12 cellular contexts compared by ENCODE assay signal in genomic region chr3:172102883-172103310, GRCh38.
DNase-seq lines count a peak whose midpoint lies in the region; ATAC-seq and TF ChIP-seq lines count a peak whose summit lies in the region.
"Had no signal": no experiment of that assay in that cellular context is flagged by ENCODE, and none has a peak within 500 bp of the region (broad histone marks: within the 10 kb centered on the region; RNA-seq: fewer than 3 reads in every experiment).

No MANE protein-coding gene starts in this region.

- H3K9me3 Mint-ChIP-seq in activated naive CD4-positive, alpha-beta T cell treated with anti-CD3 and anti-CD28 coated beads for 36 hours: no peaks in the 10 kb centered on the region
- H3K9me3 Mint-ChIP-seq in activated CD8-positive, alpha-beta T cell treated with anti-CD3 and anti-CD28 coated beads for 36 hours: no peaks in the 10 kb centered on the region

- H3K36me3 ChIP-seq in left lung: no peaks in the 10 kb centered on the region
- H3K36me3 ChIP-seq in thyroid gland: no peaks in the 10 kb centered on the region

- H3K27ac ChIP-seq in left lung (peak overlapping the region; percentile 56 to 71), thyroid gland (peak overlapping the region; percentile 43 to 84 (median 80)), dorsolateral prefrontal cortex (no peak overlapping the region)
- H3K27ac ChIP-seq: testis had no signal

- H3K27ac Mint-ChIP-seq in activated naive CD4-positive, alpha-beta T cell treated with anti-CD3 and anti-CD28 coated beads for 36 hours: no peak overlapping the region
- peak overlapping the region; percentile 69 for H3K27ac Mint-ChIP-seq in activated CD8-positive, alpha-beta T cell treated with anti-CD3 and anti-CD28 coated beads for 36 hours

- H3K4me3 Mint-ChIP-seq in activated naive CD4-positive, alpha-beta T cell treated with anti-CD3 and anti-CD28 coated beads for 36 hours: peak overlapping the region; percentile 30
- H3K4me3 Mint-ChIP-seq in activated CD8-positive, alpha-beta T cell treated with anti-CD3 and anti-CD28 coated beads for 36 hours: peak overlapping the region; percentile 44

- no peaks in the 10 kb centered on the region for H3K27me3 Mint-ChIP-seq in activated naive CD4-positive, alpha-beta T cell treated with anti-CD3 and anti-CD28 coated beads for 36 hours (ENCODE audit: low read depth)
- H3K27me3 Mint-ChIP-seq in activated CD8-positive, alpha-beta T cell treated with anti-CD3 and anti-CD28 coated beads for 36 hours: peaks cover 1% of the 10 kb centered on the region

- H3K9me3 ChIP-seq in left lung: no peaks in the 10 kb centered on the region
- H3K9me3 ChIP-seq in thyroid gland: no peaks in the 10 kb centered on the region
- H3K9me3 ChIP-seq: testis had no signal

- POLR2A ChIA-PET in activated CD8-positive, alpha-beta T cell treated with anti-CD3 and anti-CD28 coated beads for 36 hours (lab: Charles Lee): no interaction called here

- peaks cover 2% of the 10 kb centered on the region for H3K36me3 Mint-ChIP-seq in activated naive CD4-positive, alpha-beta T cell treated with anti-CD3 and anti-CD28 coated beads for 36 hours (ENCODE audit: low read depth)
- peaks cover 4% of the 10 kb centered on the region for H3K36me3 Mint-ChIP-seq in activated CD8-positive, alpha-beta T cell treated with anti-CD3 and anti-CD28 coated beads for 36 hours (ENCODE audit: low read depth)

- H3K27me3 ChIP-seq in left lung (no peaks in the 10 kb centered on the region), thyroid gland (no peaks in the 10 kb centered on the region), dorsolateral prefrontal cortex (no peaks in the 10 kb centered on the region)
- H3K27me3 ChIP-seq: testis had no signal

- H3K4me1 Mint-ChIP-seq in activated naive CD4-positive, alpha-beta T cell treated with anti-CD3 and anti-CD28 coated beads for 36 hours (ENCODE audit: low read depth): peaks cover 78% of the 10 kb centered on the region
- H3K4me1 Mint-ChIP-seq in activated CD8-positive, alpha-beta T cell treated with anti-CD3 and anti-CD28 coated beads for 36 hours (ENCODE audit: low read depth): peaks cover 77% of the 10 kb centered on the region

- intact Hi-C loops in activated naive CD4-positive, alpha-beta T cell treated with anti-CD3 and anti-CD28 coated beads for 36 hours (cut with micrococcal nuclease): loop anchor here (10.0 kb wide), 2 partner anchors 818 to 928 kb away; no protein-coding TSS in a partner anchor
- intact Hi-C loops in activated CD8-positive, alpha-beta T cell treated with anti-CD3 and anti-CD28 coated beads for 36 hours (cut with micrococcal nuclease): no loop called here
- intact Hi-C loops in left lung (cut with DNase I) (no loop called here), thyroid gland (cut with DNase I) (no loop called here), dorsolateral prefrontal cortex (cut with DNase I) (no loop called here)

- CTCF ChIA-PET in activated naive CD4-positive, alpha-beta T cell treated with anti-CD3 and anti-CD28 coated beads for 36 hours (lab: Charles Lee): interaction anchor here (1.6 kb wide), 1 partner anchor 229 kb away, joined by 4 read pairs; no protein-coding TSS in a partner anchor
- CTCF ChIA-PET in activated CD8-positive, alpha-beta T cell treated with anti-CD3 and anti-CD28 coated beads for 36 hours (lab: Charles Lee): interaction anchor here (0.7 to 2.5 kb wide), 3 partner anchors 56 to 229 kb away, joined by 3 to 7 read pairs (median 3); no protein-coding TSS in a partner anchor

- ATAC-seq in activated CD8-positive, alpha-beta T cell treated with anti-CD3 and anti-CD28 coated beads for 36 hours: no peak
- peak; percentile 17 for ATAC-seq in left lung
- ATAC-seq in HG03432 (IDR thresholded peaks at IDR 0.05; ENCODE audit: unreplicated experiment): no peak

- H3K4me1 ChIP-seq in left lung (peaks cover 52 to 96% of the 10 kb centered on the region in 2 donors), thyroid gland (peaks cover 68 to 80% of the 10 kb centered on the region in 2 donors)

- no peak for TF ChIP-seq CTCF in activated CD8-positive, alpha-beta T cell treated with anti-CD3 and anti-CD28 coated beads for 36 hours (IDR thresholded peaks at IDR 0.05)
- TF ChIP-seq CTCF in left lung (IDR thresholded peaks at IDR 0.05): no peak
- no peak for TF ChIP-seq CTCF in thyroid gland (IDR thresholded peaks at IDR 0.05)
- TF ChIP-seq CTCF in dorsolateral prefrontal cortex (IDR thresholded peaks at IDR 0.05 in 54 of 56, conservative IDR thresholded peaks at IDR 0.05 in 2 of 56; ENCODE audit: low read depth in 1 of 56, partially characterized antibody in 56 of 56): no peak

- no peak for DNase-seq in activated naive CD4-positive, alpha-beta T cell treated with anti-CD3 and anti-CD28 coated beads for 36 hours
- no peak for DNase-seq in activated naive CD4-positive, alpha-beta T cell treated with Interleukin-2 at 50 U/mL for 16 hours
- DNase-seq in activated CD8-positive, alpha-beta T cell treated with anti-CD3 and anti-CD28 coated beads for 36 hours: no peak
- DNase-seq in left lung: no peak
- no peak for DNase-seq in thyroid gland
- no peak for DNase-seq in dorsolateral prefrontal cortex
- no peak for DNase-seq in middle frontal gyrus (ENCODE audit: extremely low spot score, low spot score)
- DNase-seq: hypothalamus; NCI-H1048; stimulated activated CD4-positive, alpha-beta T cell treated with anti-CD3 and anti-CD28 coated beads, Interleukin-2, amount 100 ng/mL, for 48 hours; testis had no signal

- 60 to 63% methylated on average over 3 of the region's 3 CpGs for WGBS in thyroid gland, 2 donors

- TF ChIP-seq POLR2A in thyroid gland (IDR thresholded peaks at IDR 0.05): no peak

- H3K4me3 ChIP-seq in left lung: no peak overlapping the region
- no peak overlapping the region for H3K4me3 ChIP-seq in thyroid gland (replicated peaks in 1 of 3)
- no peak overlapping the region for H3K4me3 ChIP-seq in dorsolateral prefrontal cortex
- H3K4me3 ChIP-seq: testis had no signal

Comparison
In these comparisons a context has a peak if more than half of its experiments do, and no peak if none do; other contexts are left out.
1. H3K27ac ChIP-seq: peak in left lung (2 of 2) and thyroid gland (3 of 3); none in dorsolateral prefrontal cortex (0 of 59).